In genomic region chr3:161999846-162000245, GRCh38 we compare ENCODE assay signal across 8 cellular contexts.
"Had no signal": no experiment of that assay in that cellular context is flagged by ENCODE, and none has a peak within 500 bp of the region (broad histone marks: within the 10 kb centered on the region; RNA-seq: fewer than 3 reads in every experiment).

No MANE protein-coding gene starts in this region.

- H3K27ac ChIP-seq: GM23248, HL-60 had no signal

- DNase-seq: GM23248, GOT3, H7, HFFc6, KG1 had no signal

- H3K9ac ChIP-seq: GM23248 had no signal

- H2AFZ ChIP-seq: GM23248 had no signal

- FAIRE-seq: HepG2 had no signal

- H3K36me3 ChIP-seq: HAP-1 had no signal

- H3K4me3 ChIP-seq: GM23248, HAP-1 had no signal

- H3K4me1 ChIP-seq: HAP-1 had no signal

- H3K9me3 ChIP-seq: HAP-1 had no signal

- ATAC-seq: HepG2 had no signal
